8 cellular contexts compared by ENCODE assay signal in genomic region chr3:66195347-66195783, GRCh38. TPM values are rescaled to one million over a fixed set of nuclear protein-coding genes. Genes with fewer than 3 reads are reported as not detected.
DNase-seq lines count a peak whose midpoint lies in the region; ATAC-seq and TF ChIP-seq lines count a peak whose summit lies in the region.

No MANE protein-coding gene starts in this region.

- no peaks in the 10 kb centered on the region; the same call in 1 of the 2 replicates for H3K27me3 Mint-ChIP-seq in WTC11 (ENCODE audit: low read depth)

- DNase-seq in activated T-cell treated with anti-CD3 and anti-CD28 coated beads for 48 hours (ENCODE audit: low read depth) (peak; percentile 27), WTC11 (ENCODE audit: low spot score) (peak; percentile 73), head of caudate nucleus (peak; percentile 61 to 89 (median 79)), pons (ENCODE audit: low spot score) (peak; percentile 67), COLO668 (lab: John Stamatoyannopoulos, UW; ENCODE audit: unreplicated experiment) (no peak), RPMI8226 (no peak)
- DNase-seq in activated T-cell treated with anti-CD3 and anti-CD28 coated beads, Interleukin-2, amount 50 U/mL, for 1 hour, result no peak

- H3K4me3 Mint-ChIP-seq in WTC11, result peak overlapping the region; percentile 37

- CTCF ChIA-PET in WTC11 (lab: Charles Lee), result interaction anchor here (0.6 to 1.4 kb wide), 6 partner anchors 58 to 969 kb away, joined by 3 to 6 read pairs (median 3); no protein-coding TSS in a partner anchor

- intact Hi-C loops in head of caudate nucleus (cut with DNase I), result loop anchor here (10.0 kb wide), 1 partner anchor 411 kb away; no protein-coding TSS in a partner anchor

- no peaks in the 10 kb centered on the region for H3K9me3 Mint-ChIP-seq in WTC11

- peak; percentile 92 for ATAC-seq in WTC11
- no peak for ATAC-seq in HG02678 (IDR thresholded peaks at IDR 0.05; ENCODE audit: unreplicated experiment)

- POLR2A ChIA-PET in WTC11 (lab: Charles Lee), result no interaction called here

- no peak for TF ChIP-seq CTCF in WTC11 (IDR thresholded peaks at IDR 0.05)

- H3K36me3 Mint-ChIP-seq in WTC11, result no peaks in the 10 kb centered on the region

- H3K27ac Mint-ChIP-seq in WTC11, result no peak overlapping the region

- peaks cover 4% of the 10 kb centered on the region; the same call in 1 of the 2 replicates for H3K4me1 Mint-ChIP-seq in WTC11

TF ChIP-seq in WTC11, 78 proteins besides CTCF, POLR2A, EP300 and RAD21:
- no peak for TF ChIP-seq ZNF416 (CRISPR knock-in tag; IDR thresholded peaks at IDR 0.05)
- TF ChIP-seq ATF6 (CRISPR knock-in tag; IDR thresholded peaks at IDR 0.05), result no peak
- no peak for TF ChIP-seq HMGA2 (CRISPR knock-in tag; IDR thresholded peaks at IDR 0.05)
- TF ChIP-seq MAX (CRISPR knock-in tag; IDR thresholded peaks at IDR 0.05), result peak; percentile 50; the same call in 1 of the 2 replicates
- TF ChIP-seq ETV6 (CRISPR knock-in tag; IDR thresholded peaks at IDR 0.05), result 0 out of 2 replicates have a peak, but pooled peaks have one; percentile 57
- TF ChIP-seq CREM (CRISPR knock-in tag; IDR thresholded peaks at IDR 0.05), result no peak

RNA-seq across cellular contexts. Expression of gene SLC25A26, which starts 25.4 kb away (rescaled TPM):
- 29.1 to 31.0 TPM (median 30.2 TPM) in 3 replicates for total RNA-seq in WTC11 (2021)

Comparison
In these comparisons a context has a peak if more than half of its experiments do, and no peak if none do; other contexts are left out.
1. DNase-seq: peak in activated T-cell treated with anti-CD3 and anti-CD28 coated beads for 48 hours (single experiment), WTC11 (single experiment), head of caudate nucleus (42 of 42) and pons (single experiment); none in activated T-cell treated with anti-CD3 and anti-CD28 coated beads, Interleukin-2, amount 50 U/mL, for 1 hour (single experiment), COLO668 (single experiment) and RPMI8226 (single experiment).